Comparison of ENCODE assay signal across 10 cellular contexts in genomic region chr1:119987112-119987511, GRCh38.
DNase-seq lines count a peak whose midpoint lies in the region; ATAC-seq and TF ChIP-seq lines count a peak whose summit lies in the region.
"Had no signal": no experiment of that assay in that cellular context is flagged by ENCODE, and none has a peak within 500 bp of the region (broad histone marks: within the 10 kb centered on the region; RNA-seq: fewer than 3 reads in every experiment).

No MANE protein-coding gene starts in this region.

- peaks cover 9% of the 10 kb centered on the region for H3K4me1 ChIP-seq in CD4-positive, CD25-positive, alpha-beta regulatory T cell (ENCODE audit: control insufficient read depth, insufficient read depth, low read length, poor library complexity, severe bottlenecking)
- H3K4me1 ChIP-seq in endodermal cell (ENCODE audit: control insufficient read depth, insufficient read depth, low read length): no peaks in the 10 kb centered on the region
- H3K4me1 ChIP-seq in suprapubic skin: peaks cover 32% of the 10 kb centered on the region

- TF ChIP-seq EP300 in suprapubic skin (IDR thresholded peaks at IDR 0.05): no peak

- TF ChIP-seq CTCF in endodermal cell (conservative IDR thresholded peaks at IDR 0.05): no peak
- TF ChIP-seq CTCF in suprapubic skin (IDR thresholded peaks at IDR 0.05): no peak

- peak; percentile 37 to 45 for ATAC-seq in CD4-positive, CD25-positive, alpha-beta regulatory T cell (ENCODE audit: low read depth in 2 of 2)
- no peak for ATAC-seq in GM18861 (IDR thresholded peaks at IDR 0.05; ENCODE audit: unreplicated experiment)

- WGBS in endodermal cell (ENCODE audit: insufficient coverage in 1 of 2, insufficient read length in 1 of 2), 2 experiments: 81 to 100% methylated on average over 2 of the region's 2 CpGs
- 50% methylated on average over 2 of the region's 2 CpGs for WGBS in suprapubic skin

- DNase-seq in CD4-positive, CD25-positive, alpha-beta regulatory T cell: no peak
- DNase-seq in MV-4-11 (lab: John Stamatoyannopoulos, UW) (peak; percentile 46), endodermal cell (no peak), non-pigmented ciliary epithelial cell (ENCODE audit: low read depth) (peak; percentile 89), midbrain (lab: John Stamatoyannopoulos, UW) (no peak), suprapubic skin (ENCODE audit: low spot score in 2 of 2) (no peak), NCI-H1105 (lab: John Stamatoyannopoulos, UW) (no peak)

- no peaks in the 10 kb centered on the region for H3K9me3 Mint-ChIP-seq in CD4-positive, CD25-positive, alpha-beta regulatory T cell
- H3K9me3 Mint-ChIP-seq in endodermal cell: no peaks in the 10 kb centered on the region
- H3K9me3 Mint-ChIP-seq: neural crest cell had no signal

- no peak overlapping the region for H3K27ac ChIP-seq in CD4-positive, CD25-positive, alpha-beta regulatory T cell (ENCODE audit: insufficient read depth, low read length, poor library complexity, severe bottlenecking)
- H3K27ac ChIP-seq in endodermal cell (ENCODE audit: low read depth, low read length) (no peak overlapping the region), suprapubic skin (no peak overlapping the region)
- H3K27ac ChIP-seq: KMS-11 had no signal

- H3K9ac ChIP-seq in endodermal cell (ENCODE audit: extremely low read depth, low read length, poor library complexity, severe bottlenecking): no peak overlapping the region
- H3K9ac ChIP-seq: KMS-11 had no signal

- no peak for TF ChIP-seq POLR2A in suprapubic skin (IDR thresholded peaks at IDR 0.05)

- no peaks in the 10 kb centered on the region for H3K9me3 ChIP-seq in CD4-positive, CD25-positive, alpha-beta regulatory T cell (ENCODE audit: control insufficient read depth in 2 of 2, low read length in 2 of 2)
- H3K9me3 ChIP-seq in endodermal cell (ENCODE audit: control insufficient read depth, low read length): no peaks in the 10 kb centered on the region
- H3K9me3 ChIP-seq in suprapubic skin: no peaks in the 10 kb centered on the region

- no peaks in the 10 kb centered on the region for H3K27me3 ChIP-seq in CD4-positive, CD25-positive, alpha-beta regulatory T cell (ENCODE audit: control insufficient read depth, insufficient read depth, low read length)
- H3K27me3 ChIP-seq in endodermal cell (ENCODE audit: control insufficient read depth, insufficient read depth, low read length, poor library complexity, severe bottlenecking) (no peaks in the 10 kb centered on the region), suprapubic skin (no peaks in the 10 kb centered on the region)

- H3K4me3 Mint-ChIP-seq in CD4-positive, CD25-positive, alpha-beta regulatory T cell: no peak overlapping the region
- H3K4me3 Mint-ChIP-seq in endodermal cell: no peak overlapping the region
- H3K4me3 Mint-ChIP-seq: neural crest cell had no signal

- peaks cover 11% of the 10 kb centered on the region for H3K36me3 ChIP-seq in CD4-positive, CD25-positive, alpha-beta regulatory T cell (ENCODE audit: control insufficient read depth, insufficient read depth, low read length)
- H3K36me3 ChIP-seq in endodermal cell (ENCODE audit: control insufficient read depth, insufficient read depth, low read length) (peaks cover 24% of the 10 kb centered on the region), suprapubic skin (peaks cover 15% of the 10 kb centered on the region)

- no peak overlapping the region for H3K4me3 ChIP-seq in CD4-positive, CD25-positive, alpha-beta regulatory T cell (ENCODE audit: low read depth, low read length)
- H3K4me3 ChIP-seq in endodermal cell (ENCODE audit: low read length): no peak overlapping the region
- H3K4me3 ChIP-seq in suprapubic skin: no peak overlapping the region

- H3K27ac Mint-ChIP-seq in CD4-positive, CD25-positive, alpha-beta regulatory T cell: peak overlapping the region; percentile 4 to 43 (median 33)
- peak overlapping the region; percentile 31 for H3K27ac Mint-ChIP-seq in endodermal cell

- H3K4me1 Mint-ChIP-seq in CD4-positive, CD25-positive, alpha-beta regulatory T cell: peaks cover 14 to 28% (median 23%) of the 10 kb centered on the region in 4 donors
- H3K4me1 Mint-ChIP-seq in endodermal cell: no peaks in the 10 kb centered on the region
- H3K4me1 Mint-ChIP-seq: neural crest cell had no signal

- peaks cover 28% of the 10 kb centered on the region for H3K36me3 Mint-ChIP-seq in CD4-positive, CD25-positive, alpha-beta regulatory T cell
- H3K36me3 Mint-ChIP-seq in endodermal cell (ENCODE audit: low read depth): peaks cover 19% of the 10 kb centered on the region

- no peaks in the 10 kb centered on the region for H3K27me3 Mint-ChIP-seq in CD4-positive, CD25-positive, alpha-beta regulatory T cell
- no peaks in the 10 kb centered on the region for H3K27me3 Mint-ChIP-seq in endodermal cell (ENCODE audit: insufficient read depth)

Comparison
In these comparisons a context has a peak if more than half of its experiments do, and no peak if none do; other contexts are left out.
1. DNase-seq: peak in MV-4-11 (single experiment) and non-pigmented ciliary epithelial cell (single experiment); none in CD4-positive, CD25-positive, alpha-beta regulatory T cell (0 of 3), endodermal cell (single experiment), midbrain (single experiment), suprapubic skin (0 of 2) and NCI-H1105 (single experiment).